In the genomic region with DNA sequence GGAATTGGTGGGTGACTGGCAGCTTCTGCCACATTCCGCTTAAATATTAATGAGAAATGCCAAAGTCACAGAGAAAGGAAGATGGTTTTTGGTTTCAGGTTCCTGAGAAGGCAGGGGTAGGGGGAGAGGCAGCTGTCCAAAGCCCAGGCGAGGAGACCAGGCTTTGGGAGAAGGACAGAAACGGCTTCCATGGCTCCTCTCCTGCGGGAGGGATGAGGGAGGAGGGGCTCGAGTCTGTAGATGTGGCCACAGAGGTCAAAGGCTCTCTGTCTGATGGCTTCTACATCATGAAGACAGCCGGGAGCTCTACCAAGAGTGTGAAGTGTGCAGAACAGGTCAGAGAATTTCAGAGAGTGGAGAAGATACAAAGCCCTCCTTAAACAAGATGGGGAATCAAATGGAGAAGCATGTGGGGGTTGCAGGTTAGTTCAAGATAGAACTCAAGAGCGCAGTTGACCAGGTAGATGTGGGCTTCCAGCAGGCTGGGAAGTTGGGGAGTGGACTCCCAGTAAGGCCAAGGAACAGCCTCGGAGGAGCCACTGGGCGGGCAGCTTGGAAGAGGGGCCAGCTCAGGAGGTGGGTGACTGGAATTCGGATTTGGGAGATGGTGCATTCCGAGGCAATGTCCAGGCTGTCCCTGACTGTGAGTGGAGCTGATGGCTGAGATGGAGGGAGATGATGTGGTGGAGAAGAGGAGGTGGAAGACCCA, we compare ENCODE assay signal across 1 cellular context.
TF ChIP-seq lines count a peak whose summit lies in the region.

No MANE protein-coding gene starts in this region.

TF ChIP-seq in K562, 482 proteins besides CTCF, POLR2A, EP300 and RAD21 (continued from another document and continues in another):
- TF ChIP-seq, protein P1, sequence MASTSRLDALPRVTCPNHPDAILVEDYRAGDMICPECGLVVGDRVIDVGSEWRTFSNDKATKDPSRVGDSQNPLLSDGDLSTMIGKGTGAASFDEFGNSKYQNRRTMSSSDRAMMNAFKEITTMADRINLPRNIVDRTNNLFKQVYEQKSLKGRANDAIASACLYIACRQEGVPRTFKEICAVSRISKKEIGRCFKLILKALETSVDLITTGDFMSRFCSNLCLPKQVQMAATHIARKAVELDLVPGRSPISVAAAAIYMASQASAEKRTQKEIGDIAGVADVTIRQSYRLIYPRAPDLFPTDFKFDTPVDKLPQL (IDR thresholded peaks at IDR 0.05; ENCODE audit: extremely low read depth, insufficient read length), result no peak
- TF ChIP-seq TARDBP (IDR thresholded peaks at IDR 0.05) (no peak), ZNF75A (CRISPR knock-in tag; IDR thresholded peaks at IDR 0.05) (no peak), SMARCA4 (IDR thresholded peaks at IDR 0.05) (no peak; the same call in 1 of the 2 replicates), TEAD2 (tag; IDR thresholded peaks at IDR 0.05) (no peak), TAF9B (IDR thresholded peaks at IDR 0.05; ENCODE audit: partially characterized antibody) (peak; percentile 9), SRF (CRISPR knock-in tag; IDR thresholded peaks at IDR 0.05) (no peak), SUPT5H (IDR thresholded peaks at IDR 0.05) (peak; percentile 75), KLF13 (tag; IDR thresholded peaks at IDR 0.05; ENCODE audit: borderline replicate concordance, low read depth) (no peak), ZNF197 (CRISPR knock-in tag; IDR thresholded peaks at IDR 0.05; ENCODE audit: low read depth) (peak; percentile 12; the same call in 1 of the 2 replicates), SMAD4 (CRISPR knock-in tag; conservative IDR thresholded peaks at IDR 0.05) (0 out of 2 replicates have a peak, but pooled peaks have one; percentile 73), MTA3 (IDR thresholded peaks at IDR 0.05; ENCODE audit: borderline replicate concordance) (no peak; the same call in 1 of the 2 replicates), GABPA (tag; conservative IDR thresholded peaks at IDR 0.05; ENCODE audit: low read depth) (peak; percentile 62), EHMT2 (IDR thresholded peaks at IDR 0.05) (no peak; the same call in 1 of the 2 replicates), ZFPM2 (CRISPR knock-in tag; IDR thresholded peaks at IDR 0.05) (no peak), POLR2G (IDR thresholded peaks at IDR 0.05; ENCODE audit: low read depth, low read length) (no peak), HDAC2 (IDR thresholded peaks at IDR 0.05) (no peak), CXXC5 (CRISPR knock-in tag; IDR thresholded peaks at IDR 0.05) (peak; percentile 5; the same call in 1 of the 2 replicates), DIDO1 (tag; IDR thresholded peaks at IDR 0.05; ENCODE audit: low read depth) (no peak), TRIM28 (IDR thresholded peaks at IDR 0.05) (no peak), EGR1 (conservative IDR thresholded peaks at IDR 0.05) (no peak), RBFOX2 (IDR thresholded peaks at IDR 0.05; ENCODE audit: low read depth, low read length) (peak; percentile 7; the same call in 1 of the 2 replicates), FOXJ2 (tag; IDR thresholded peaks at IDR 0.05) (no peak), ZFX (CRISPR knock-in tag; IDR thresholded peaks at IDR 0.05) (peak; percentile 10; the same call in 1 of the 2 replicates), TAF1 (IDR thresholded peaks at IDR 0.05; ENCODE audit: control insufficient read depth, extremely low read depth, insufficient read depth, low read length, severe bottlenecking) (peak; percentile 5), ETS2 (tag; IDR thresholded peaks at IDR 0.05; ENCODE audit: borderline replicate concordance, poor library complexity, severe bottlenecking) (no peak), ZBED1 (IDR thresholded peaks at IDR 0.05) (no peak), ATF1 (CRISPR knock-in tag; IDR thresholded peaks at IDR 0.05) (no peak), ATF1 (tag; IDR thresholded peaks at IDR 0.05) (0 out of 2 replicates have a peak, but pooled peaks have one; percentile 8), BHLHE40 (IDR thresholded peaks at IDR 0.05; ENCODE audit: low read length) (0 out of 2 replicates have a peak, but pooled peaks have one; percentile 3), BRD4 (IDR thresholded peaks at IDR 0.05) (0 out of 2 replicates have a peak, but pooled peaks have one; percentile 14), ZNF224 (CRISPR knock-in tag; IDR thresholded peaks at IDR 0.05) (no peak)
- TF ChIP-seq, protein P2, sequence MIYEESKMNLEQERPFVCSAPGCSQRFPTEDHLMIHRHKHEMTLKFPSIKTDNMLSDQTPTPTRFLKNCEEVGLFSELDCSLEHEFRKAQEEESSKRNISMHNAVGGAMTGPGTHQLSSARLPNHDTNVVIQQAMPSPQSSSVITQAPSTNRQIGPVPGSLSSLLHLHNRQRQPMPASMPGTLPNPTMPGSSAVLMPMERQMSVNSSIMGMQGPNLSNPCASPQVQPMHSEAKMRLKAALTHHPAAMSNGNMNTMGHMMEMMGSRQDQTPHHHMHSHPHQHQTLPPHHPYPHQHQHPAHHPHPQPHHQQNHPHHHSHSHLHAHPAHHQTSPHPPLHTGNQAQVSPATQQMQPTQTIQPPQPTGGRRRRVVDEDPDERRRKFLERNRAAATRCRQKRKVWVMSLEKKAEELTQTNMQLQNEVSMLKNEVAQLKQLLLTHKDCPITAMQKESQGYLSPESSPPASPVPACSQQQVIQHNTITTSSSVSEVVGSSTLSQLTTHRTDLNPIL (CRISPR knock-in tag; IDR thresholded peaks at IDR 0.05), result no peak
- TF ChIP-seq, protein P3, sequence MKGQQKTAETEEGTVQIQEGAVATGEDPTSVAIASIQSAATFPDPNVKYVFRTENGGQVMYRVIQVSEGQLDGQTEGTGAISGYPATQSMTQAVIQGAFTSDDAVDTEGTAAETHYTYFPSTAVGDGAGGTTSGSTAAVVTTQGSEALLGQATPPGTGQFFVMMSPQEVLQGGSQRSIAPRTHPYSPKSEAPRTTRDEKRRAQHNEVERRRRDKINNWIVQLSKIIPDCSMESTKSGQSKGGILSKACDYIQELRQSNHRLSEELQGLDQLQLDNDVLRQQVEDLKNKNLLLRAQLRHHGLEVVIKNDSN (CRISPR knock-in tag; IDR thresholded peaks at IDR 0.05), result no peak
- TF ChIP-seq, protein P4, sequence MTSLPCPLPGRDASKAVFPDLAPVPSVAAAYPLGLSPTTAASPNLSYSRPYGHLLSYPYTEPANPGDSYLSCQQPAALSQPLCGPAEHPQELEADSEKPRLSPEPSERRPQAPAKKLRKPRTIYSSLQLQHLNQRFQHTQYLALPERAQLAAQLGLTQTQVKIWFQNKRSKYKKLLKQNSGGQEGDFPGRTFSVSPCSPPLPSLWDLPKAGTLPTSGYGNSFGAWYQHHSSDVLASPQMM (CRISPR knock-in tag; IDR thresholded peaks at IDR 0.05), result no peak
- TF ChIP-seq, protein P5, sequence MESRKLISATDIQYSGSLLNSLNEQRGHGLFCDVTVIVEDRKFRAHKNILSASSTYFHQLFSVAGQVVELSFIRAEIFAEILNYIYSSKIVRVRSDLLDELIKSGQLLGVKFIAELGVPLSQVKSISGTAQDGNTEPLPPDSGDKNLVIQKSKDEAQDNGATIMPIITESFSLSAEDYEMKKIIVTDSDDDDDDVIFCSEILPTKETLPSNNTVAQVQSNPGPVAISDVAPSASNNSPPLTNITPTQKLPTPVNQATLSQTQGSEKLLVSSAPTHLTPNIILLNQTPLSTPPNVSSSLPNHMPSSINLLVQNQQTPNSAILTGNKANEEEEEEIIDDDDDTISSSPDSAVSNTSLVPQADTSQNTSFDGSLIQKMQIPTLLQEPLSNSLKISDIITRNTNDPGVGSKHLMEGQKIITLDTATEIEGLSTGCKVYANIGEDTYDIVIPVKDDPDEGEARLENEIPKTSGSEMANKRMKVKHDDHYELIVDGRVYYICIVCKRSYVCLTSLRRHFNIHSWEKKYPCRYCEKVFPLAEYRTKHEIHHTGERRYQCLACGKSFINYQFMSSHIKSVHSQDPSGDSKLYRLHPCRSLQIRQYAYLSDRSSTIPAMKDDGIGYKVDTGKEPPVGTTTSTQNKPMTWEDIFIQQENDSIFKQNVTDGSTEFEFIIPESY (CRISPR knock-in tag; IDR thresholded peaks at IDR 0.05), result peak; percentile 26; the same call in 1 of the 2 replicates
- TF ChIP-seq, protein P6, sequence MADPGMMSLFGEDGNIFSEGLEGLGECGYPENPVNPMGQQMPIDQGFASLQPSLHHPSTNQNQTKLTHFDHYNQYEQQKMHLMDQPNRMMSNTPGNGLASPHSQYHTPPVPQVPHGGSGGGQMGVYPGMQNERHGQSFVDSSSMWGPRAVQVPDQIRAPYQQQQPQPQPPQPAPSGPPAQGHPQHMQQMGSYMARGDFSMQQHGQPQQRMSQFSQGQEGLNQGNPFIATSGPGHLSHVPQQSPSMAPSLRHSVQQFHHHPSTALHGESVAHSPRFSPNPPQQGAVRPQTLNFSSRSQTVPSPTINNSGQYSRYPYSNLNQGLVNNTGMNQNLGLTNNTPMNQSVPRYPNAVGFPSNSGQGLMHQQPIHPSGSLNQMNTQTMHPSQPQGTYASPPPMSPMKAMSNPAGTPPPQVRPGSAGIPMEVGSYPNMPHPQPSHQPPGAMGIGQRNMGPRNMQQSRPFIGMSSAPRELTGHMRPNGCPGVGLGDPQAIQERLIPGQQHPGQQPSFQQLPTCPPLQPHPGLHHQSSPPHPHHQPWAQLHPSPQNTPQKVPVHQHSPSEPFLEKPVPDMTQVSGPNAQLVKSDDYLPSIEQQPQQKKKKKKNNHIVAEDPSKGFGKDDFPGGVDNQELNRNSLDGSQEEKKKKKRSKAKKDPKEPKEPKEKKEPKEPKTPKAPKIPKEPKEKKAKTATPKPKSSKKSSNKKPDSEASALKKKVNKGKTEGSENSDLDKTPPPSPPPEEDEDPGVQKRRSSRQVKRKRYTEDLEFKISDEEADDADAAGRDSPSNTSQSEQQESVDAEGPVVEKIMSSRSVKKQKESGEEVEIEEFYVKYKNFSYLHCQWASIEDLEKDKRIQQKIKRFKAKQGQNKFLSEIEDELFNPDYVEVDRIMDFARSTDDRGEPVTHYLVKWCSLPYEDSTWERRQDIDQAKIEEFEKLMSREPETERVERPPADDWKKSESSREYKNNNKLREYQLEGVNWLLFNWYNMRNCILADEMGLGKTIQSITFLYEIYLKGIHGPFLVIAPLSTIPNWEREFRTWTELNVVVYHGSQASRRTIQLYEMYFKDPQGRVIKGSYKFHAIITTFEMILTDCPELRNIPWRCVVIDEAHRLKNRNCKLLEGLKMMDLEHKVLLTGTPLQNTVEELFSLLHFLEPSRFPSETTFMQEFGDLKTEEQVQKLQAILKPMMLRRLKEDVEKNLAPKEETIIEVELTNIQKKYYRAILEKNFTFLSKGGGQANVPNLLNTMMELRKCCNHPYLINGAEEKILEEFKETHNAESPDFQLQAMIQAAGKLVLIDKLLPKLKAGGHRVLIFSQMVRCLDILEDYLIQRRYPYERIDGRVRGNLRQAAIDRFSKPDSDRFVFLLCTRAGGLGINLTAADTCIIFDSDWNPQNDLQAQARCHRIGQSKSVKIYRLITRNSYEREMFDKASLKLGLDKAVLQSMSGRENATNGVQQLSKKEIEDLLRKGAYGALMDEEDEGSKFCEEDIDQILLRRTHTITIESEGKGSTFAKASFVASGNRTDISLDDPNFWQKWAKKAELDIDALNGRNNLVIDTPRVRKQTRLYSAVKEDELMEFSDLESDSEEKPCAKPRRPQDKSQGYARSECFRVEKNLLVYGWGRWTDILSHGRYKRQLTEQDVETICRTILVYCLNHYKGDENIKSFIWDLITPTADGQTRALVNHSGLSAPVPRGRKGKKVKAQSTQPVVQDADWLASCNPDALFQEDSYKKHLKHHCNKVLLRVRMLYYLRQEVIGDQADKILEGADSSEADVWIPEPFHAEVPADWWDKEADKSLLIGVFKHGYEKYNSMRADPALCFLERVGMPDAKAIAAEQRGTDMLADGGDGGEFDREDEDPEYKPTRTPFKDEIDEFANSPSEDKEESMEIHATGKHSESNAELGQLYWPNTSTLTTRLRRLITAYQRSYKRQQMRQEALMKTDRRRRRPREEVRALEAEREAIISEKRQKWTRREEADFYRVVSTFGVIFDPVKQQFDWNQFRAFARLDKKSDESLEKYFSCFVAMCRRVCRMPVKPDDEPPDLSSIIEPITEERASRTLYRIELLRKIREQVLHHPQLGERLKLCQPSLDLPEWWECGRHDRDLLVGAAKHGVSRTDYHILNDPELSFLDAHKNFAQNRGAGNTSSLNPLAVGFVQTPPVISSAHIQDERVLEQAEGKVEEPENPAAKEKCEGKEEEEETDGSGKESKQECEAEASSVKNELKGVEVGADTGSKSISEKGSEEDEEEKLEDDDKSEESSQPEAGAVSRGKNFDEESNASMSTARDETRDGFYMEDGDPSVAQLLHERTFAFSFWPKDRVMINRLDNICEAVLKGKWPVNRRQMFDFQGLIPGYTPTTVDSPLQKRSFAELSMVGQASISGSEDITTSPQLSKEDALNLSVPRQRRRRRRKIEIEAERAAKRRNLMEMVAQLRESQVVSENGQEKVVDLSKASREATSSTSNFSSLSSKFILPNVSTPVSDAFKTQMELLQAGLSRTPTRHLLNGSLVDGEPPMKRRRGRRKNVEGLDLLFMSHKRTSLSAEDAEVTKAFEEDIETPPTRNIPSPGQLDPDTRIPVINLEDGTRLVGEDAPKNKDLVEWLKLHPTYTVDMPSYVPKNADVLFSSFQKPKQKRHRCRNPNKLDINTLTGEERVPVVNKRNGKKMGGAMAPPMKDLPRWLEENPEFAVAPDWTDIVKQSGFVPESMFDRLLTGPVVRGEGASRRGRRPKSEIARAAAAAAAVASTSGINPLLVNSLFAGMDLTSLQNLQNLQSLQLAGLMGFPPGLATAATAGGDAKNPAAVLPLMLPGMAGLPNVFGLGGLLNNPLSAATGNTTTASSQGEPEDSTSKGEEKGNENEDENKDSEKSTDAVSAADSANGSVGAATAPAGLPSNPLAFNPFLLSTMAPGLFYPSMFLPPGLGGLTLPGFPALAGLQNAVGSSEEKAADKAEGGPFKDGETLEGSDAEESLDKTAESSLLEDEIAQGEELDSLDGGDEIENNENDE (IDR thresholded peaks at IDR 0.05; ENCODE audit: low read depth, low read length), result no peak
- TF ChIP-seq, protein P7, sequence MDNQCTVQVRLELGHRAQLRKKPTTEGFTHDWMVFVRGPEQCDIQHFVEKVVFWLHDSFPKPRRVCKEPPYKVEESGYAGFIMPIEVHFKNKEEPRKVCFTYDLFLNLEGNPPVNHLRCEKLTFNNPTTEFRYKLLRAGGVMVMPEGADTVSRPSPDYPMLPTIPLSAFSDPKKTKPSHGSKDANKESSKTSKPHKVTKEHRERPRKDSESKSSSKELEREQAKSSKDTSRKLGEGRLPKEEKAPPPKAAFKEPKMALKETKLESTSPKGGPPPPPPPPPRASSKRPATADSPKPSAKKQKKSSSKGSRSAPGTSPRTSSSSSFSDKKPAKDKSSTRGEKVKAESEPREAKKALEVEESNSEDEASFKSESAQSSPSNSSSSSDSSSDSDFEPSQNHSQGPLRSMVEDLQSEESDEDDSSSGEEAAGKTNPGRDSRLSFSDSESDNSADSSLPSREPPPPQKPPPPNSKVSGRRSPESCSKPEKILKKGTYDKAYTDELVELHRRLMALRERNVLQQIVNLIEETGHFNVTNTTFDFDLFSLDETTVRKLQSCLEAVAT (IDR thresholded peaks at IDR 0.05), result no peak
